In genomic region chr3:194314669-194315068, GRCh38 we compare ENCODE assay signal across 12 cellular contexts. TPM values are rescaled to one million over a fixed set of nuclear protein-coding genes. Genes with fewer than 3 reads are reported as not detected.
A peak's percentile ranks its signal among the peaks of the same experiment; 100 is the strongest.
DNase-seq lines count a peak whose midpoint lies in the region; ATAC-seq, FAIRE-seq and TF ChIP-seq lines count a peak whose summit lies in the region.
"Had no signal": no experiment of that assay in that cellular context is flagged by ENCODE, and none has a peak within 500 bp of the region (broad histone marks: within the 10 kb centered on the region; RNA-seq: fewer than 3 reads in every experiment).

No MANE protein-coding gene starts in this region.

- intact Hi-C loops in sciatic nerve (cut with DNase I): loop anchor here (5.0 kb wide), 2 partner anchors 177 to 527 kb away; partner anchors contain the start of gene HES1

- H3K27ac ChIP-seq in RWPE2 (ENCODE audit: poor library complexity, severe bottlenecking): peak overlapping the region; percentile 40
- H3K27ac ChIP-seq in gastroesophageal sphincter: peak overlapping the region in 3 of 4 donors; percentile 60 to 84 (median 77)
- H3K27ac ChIP-seq: neutrophil had no signal

- peaks cover 2% of the 10 kb centered on the region for H3K9me3 ChIP-seq in RWPE2 (ENCODE audit: severe bottlenecking)
- H3K9me3 ChIP-seq in gastroesophageal sphincter: peaks cover 0 to 16% (median 0%) of the 10 kb centered on the region in 3 donors
- H3K9me3 ChIP-seq: colonic mucosa, neutrophil had no signal

- 65 to 96% methylated on average over 4 to 9 of the region's 10 CpGs for WGBS in gastroesophageal sphincter (ENCODE audit: low coverage in 1 of 2), 2 donors

- no peak for TF ChIP-seq EP300 in gastroesophageal sphincter (IDR thresholded peaks at IDR 0.05)

- DNase-seq in GM12864 (ENCODE audit: low read depth): no peak
- DNase-seq in RWPE2 (ENCODE audit: low spot score): no peak
- no peak for DNase-seq in sciatic nerve (ENCODE audit: low spot score)
- DNase-seq in COR-L47 (lab: John Stamatoyannopoulos, UW): no peak
- no peak for DNase-seq in NCI-H2107 treated with DMSO at 0.1 percent for 48 hours (lab: John Stamatoyannopoulos, UW; ENCODE audit: unreplicated experiment)
- no peak for DNase-seq in GM19239 (ENCODE audit: insufficient read length, low spot score)
- DNase-seq in activated T-cell treated with anti-CD3 and anti-CD28 coated beads, Interleukin-2, amount 50 U/mL, for 48 hours: no peak
- DNase-seq: activated CD8-positive, alpha-beta memory T cell treated with anti-CD3 and anti-CD28 coated beads, Interleukin-2, amount 50 U/mL, for 48 hours; colonic mucosa; NCI-H2227 treated with DMSO at 0.1 percent for 48 hours had no signal

- TF ChIP-seq CTCF in GM12864 (IDR thresholded peaks at IDR 0.05; ENCODE audit: low read depth, low read length, missing control alignments): no peak
- TF ChIP-seq CTCF in RWPE2 (IDR thresholded peaks at IDR 0.05; ENCODE audit: poor library complexity, severe bottlenecking): no peak
- TF ChIP-seq CTCF in gastroesophageal sphincter (IDR thresholded peaks at IDR 0.05): no peak

- no peak for TF ChIP-seq POLR2A in gastroesophageal sphincter (IDR thresholded peaks at IDR 0.05)

- H3K36me3 ChIP-seq in RWPE2 (ENCODE audit: low read depth) (peaks cover 15% of the 10 kb centered on the region), gastroesophageal sphincter (no peaks in the 10 kb centered on the region)
- H3K36me3 ChIP-seq: colonic mucosa, neutrophil had no signal

- FAIRE-seq in GM19239 (lab: Jason Lieb, UNC): no peak

- 0 out of 2 replicates have a peak overlapping the region, but pooled peaks have one; percentile 44 for H3K4me3 ChIP-seq in GM12864 (ENCODE audit: low read depth, low read length)
- H3K4me3 ChIP-seq in RWPE2 (ENCODE audit: severe bottlenecking): no peak overlapping the region
- H3K4me3 ChIP-seq in gastroesophageal sphincter: peak overlapping the region in 1 of 2 donors; percentile 53

- H3K4me1 ChIP-seq in RWPE2 (ENCODE audit: insufficient read depth, poor library complexity, severe bottlenecking) (peaks cover 7% of the 10 kb centered on the region), gastroesophageal sphincter (peaks cover 0 to 65% (median 19%) of the 10 kb centered on the region in 3 donors)

- H3K27me3 ChIP-seq in RWPE2 (ENCODE audit: insufficient read depth, poor library complexity, severe bottlenecking) (no peaks in the 10 kb centered on the region), gastroesophageal sphincter (peaks cover 4% of the 10 kb centered on the region)
- H3K27me3 ChIP-seq: colonic mucosa had no signal

- ATAC-seq in RWPE2 (ENCODE audit: low read depth) (no peak), gastroesophageal sphincter (no peak), sciatic nerve (peak; percentile 1)

RNA-seq across cellular contexts. Expression of gene CPN2, which starts 36.5 kb away (rescaled TPM):
- total RNA-seq in gastroesophageal sphincter: not detected
- not detected for total RNA-seq in sciatic nerve

RNA-seq across cellular contexts. Expression of gene LRRC15, which starts 54.9 kb away (rescaled TPM):
- total RNA-seq in gastroesophageal sphincter (under 1 TPM in 3 of 4 donors, not detected in 1; 0.42 to 0.67 (median 0.49) TPM), sciatic nerve (0.18 TPM)
